2 cellular contexts compared by ENCODE assay signal in the genomic region with DNA sequence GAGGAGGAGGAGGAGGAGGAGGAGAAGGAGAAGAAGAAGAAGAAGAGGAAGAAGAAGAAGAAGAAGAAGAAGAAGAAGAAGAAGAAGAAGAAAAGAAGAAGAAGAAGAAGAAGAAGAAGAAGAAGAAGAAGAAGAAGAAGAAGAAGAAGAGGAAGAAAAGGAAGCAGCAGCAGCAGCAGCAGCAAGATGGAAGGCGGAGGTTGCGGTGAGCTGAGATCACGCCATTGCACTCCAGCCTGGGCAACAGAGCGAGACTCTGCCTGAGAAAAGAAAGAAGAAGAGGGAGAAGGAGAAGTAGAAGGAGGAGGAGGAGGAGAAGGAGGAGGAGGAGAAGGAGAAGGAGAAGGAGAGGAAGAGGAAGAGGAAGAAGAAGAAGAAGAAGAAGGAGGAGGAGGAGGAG. TPM values are rescaled to one million over a fixed set of nuclear protein-coding genes. Genes with fewer than 3 reads are reported as not detected.
"Had no signal": no experiment of that assay in that cellular context is flagged by ENCODE, and none has a peak within 500 bp of the region (broad histone marks: within the 10 kb centered on the region; RNA-seq: fewer than 3 reads in every experiment).

No MANE protein-coding gene starts in this region.

RNA-seq across cellular contexts. Expression of a gene that starts 55.7 kb away (rescaled TPM):
- total RNA-seq: natural killer cell, pulmonary artery endothelial cell had no signal
